Comparison of ENCODE assay signal across 10 cellular contexts in the genomic region with DNA sequence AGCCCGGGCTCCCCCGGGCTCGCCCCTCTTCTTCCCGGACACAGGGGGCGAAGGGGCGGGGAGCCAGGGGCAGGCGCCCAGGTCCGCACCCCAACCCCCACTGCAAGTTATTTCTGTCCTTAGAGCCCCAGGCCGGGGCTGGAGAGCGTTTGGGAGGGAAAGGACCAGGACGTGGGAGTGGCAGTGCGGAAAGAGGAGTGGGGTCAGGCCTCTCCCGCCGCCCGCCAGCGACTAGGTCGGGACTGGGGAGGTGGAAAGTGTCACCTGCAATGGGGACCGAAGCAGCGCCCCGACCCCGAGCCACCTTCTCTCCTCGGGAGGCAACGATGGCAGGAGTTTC. TPM values are rescaled to one million over a fixed set of nuclear protein-coding genes. Genes with fewer than 3 reads are reported as not detected.
DNase-seq lines count a peak whose midpoint lies in the region; ATAC-seq, FAIRE-seq and TF ChIP-seq lines count a peak whose summit lies in the region.
"Had no signal": no experiment of that assay in that cellular context is flagged by ENCODE, and none has a peak within 500 bp of the region (broad histone marks: within the 10 kb centered on the region; RNA-seq: fewer than 3 reads in every experiment).

No MANE protein-coding gene starts in this region.

- H3K9me3 ChIP-seq in HepG2 (ENCODE audit: low read length) (no peaks in the 10 kb centered on the region), testis (no peaks in the 10 kb centered on the region)

- H3K36me3 ChIP-seq in HepG2 (replicated peaks in 1 of 2; ENCODE audit: control insufficient read depth in 1 of 2, insufficient read depth in 2 of 2, low read length in 2 of 2) (no peaks in the 10 kb centered on the region), testis (ENCODE audit: low read depth, missing control alignments) (no peaks in the 10 kb centered on the region)

- no TSS peak for BruUV-seq in HepG2 (replicated peaks; lab: Mats Ljungman, UMichigan)

- no peaks in the 10 kb centered on the region for H3K79me2 ChIP-seq in HepG2 (ENCODE audit: insufficient read depth, low read length)

- H3K4me1 ChIP-seq in HepG2 (ENCODE audit: insufficient read depth, low read length): no peaks in the 10 kb centered on the region
- H3K4me1 ChIP-seq in testis: no peaks in the 10 kb centered on the region

- TF ChIP-seq POLR2A in HepG2 (IDR thresholded peaks at IDR 0.05; ENCODE audit: insufficient read depth in 1 of 2, low read depth in 2 of 2, low read length in 2 of 2) (no peak), testis (IDR thresholded peaks at IDR 0.05) (no peak), H54 (IDR thresholded peaks at IDR 0.05; ENCODE audit: low read depth, low read length) (no peak)

- H4K20me1 ChIP-seq in HepG2 (ENCODE audit: insufficient read depth, low read length): no peaks in the 10 kb centered on the region

- TF ChIP-seq CTCF in cardiac fibroblast (IDR thresholded peaks at IDR 0.05; ENCODE audit: low read depth, low read length) (no peak), HepG2 (CRISPR knock-in tag; IDR thresholded peaks at IDR 0.05) (no peak), testis (IDR thresholded peaks at IDR 0.05) (no peak)

- H3K4me3 ChIP-seq in cardiac fibroblast (replicated peaks in 1 of 2; ENCODE audit: low read depth in 2 of 2, low read length in 2 of 2) (peak overlapping the region; percentile 30 to 38), HepG2 (replicated peaks in 1 of 3; ENCODE audit: insufficient read depth in 1 of 3, low read depth in 2 of 3, low read length in 3 of 3) (peak overlapping the region; percentile 12 to 46 (median 23); a peak in 3 of 6 replicates), testis (peak overlapping the region; percentile 45 to 56)

- H3K27ac ChIP-seq in HepG2 (ENCODE audit: extremely low read length, insufficient read depth, low read length) (no peak overlapping the region), testis (no peak overlapping the region)
- H3K27ac ChIP-seq: 22Rv1 had no signal

- no peak for TF ChIP-seq EP300 in HepG2 (IDR thresholded peaks at IDR 0.05; ENCODE audit: low read depth in 2 of 2, low read length in 2 of 2)
- no peak for TF ChIP-seq EP300 in HepG2 (CRISPR knock-in tag; IDR thresholded peaks at IDR 0.05; ENCODE audit: borderline replicate concordance)

- FAIRE-seq in HepG2 (lab: Jason Lieb, UNC) (no peak), H54 (lab: Jason Lieb, UNC) (no peak)

- ATAC-seq in HepG2: no peak; the same call in 2 of the 3 replicates

- H2AFZ ChIP-seq in HepG2 (ENCODE audit: low read length): no peak overlapping the region

- H3K27me3 ChIP-seq in HepG2 (ENCODE audit: control insufficient read depth in 1 of 2, insufficient read depth in 2 of 2, low read length in 2 of 2): peaks cover 0 to 8% of the 10 kb centered on the region in 2 experiments; a peak in 1 of 5 replicates
- H3K27me3 ChIP-seq in testis: no peaks in the 10 kb centered on the region

- no peak overlapping the region for H3K9ac ChIP-seq in HepG2 (ENCODE audit: insufficient read depth, low read depth, low read length)

- intact Hi-C loops in HepG2 (cut with micrococcal nuclease; ENCODE audit: unreplicated experiment) (no loop called here), testis (cut with DNase I; ENCODE audit: low total_unique reads) (no loop called here)

- H3K4me2 ChIP-seq in HepG2 (ENCODE audit: low read depth, low read length): peak overlapping the region; percentile 51

- in situ Hi-C loops in HepG2 (cut with HindIII; ENCODE audit: extremely low pct_ligation_motif_present, low pct_unique_long_range_greater_than_20kb): no loop called here

- 0% methylated on average over 3 of the region's 23 CpGs for WGBS in HepG2 (ENCODE audit: low lambda C conversion rate)
- 1% methylated on average over 14 of the region's 23 CpGs; no CpG with 5 or more reads in 1 of the 2 donors for WGBS in testis, 2 donors

- CTCF ChIA-PET in HepG2 (lab: Yijun Ruan, JAX; ENCODE audit: low intra/inter-chr PET ratio, low total read pairs): no interaction called here

- peak; percentile 41 for DNase-seq in DMS 273 (lab: John Stamatoyannopoulos, UW; ENCODE audit: unreplicated experiment)
- no peak for DNase-seq in DMS 273 treated with DMSO at 0.1 percent for 48 hours (lab: John Stamatoyannopoulos, UW)
- DNase-seq in cardiac fibroblast (ENCODE audit: low read depth in 2 of 2): no peak
- DNase-seq in HepG2 (ENCODE audit: low spot score): no peak
- DNase-seq in testis: no peak
- DNase-seq in H54 (ENCODE audit: insufficient read length, low spot score): no peak
- no peak for DNase-seq in globus pallidus (ENCODE audit: low spot score)
- DNase-seq in AG08396 (ENCODE audit: low spot score): no peak

- no peak for TF ChIP-seq RAD21 in HepG2 (CRISPR knock-in tag; IDR thresholded peaks at IDR 0.05)

- POLR2A ChIA-PET in HepG2 (lab: Yijun Ruan, JAX): no interaction called here

TF ChIP-seq in HepG2, 621 proteins besides CTCF, POLR2A, EP300 and RAD21 (continues in another document):
- TF ChIP-seq ZNF280D (CRISPR knock-in tag; IDR thresholded peaks at IDR 0.05) (no peak), ZNF576 (CRISPR knock-in tag; IDR thresholded peaks at IDR 0.05) (no peak), ZNF224 (CRISPR knock-in tag; IDR thresholded peaks at IDR 0.05) (no peak), RFXANK (CRISPR knock-in tag; IDR thresholded peaks at IDR 0.05) (no peak), ZNF382 (CRISPR knock-in tag; IDR thresholded peaks at IDR 0.05; ENCODE audit: borderline replicate concordance) (no peak), SOX6 (IDR thresholded peaks at IDR 0.05) (no peak), SOX6 (CRISPR knock-in tag; IDR thresholded peaks at IDR 0.05) (no peak), MED8 (CRISPR knock-in tag; IDR thresholded peaks at IDR 0.05; ENCODE audit: insufficient replicate concordance) (no peak), ZNF776 (CRISPR knock-in tag; IDR thresholded peaks at IDR 0.05) (no peak), ZNF256 (CRISPR knock-in tag; conservative IDR thresholded peaks at IDR 0.05) (no peak)

RNA-seq across cellular contexts. Expression of gene CCDC160, which starts 0.4 kb away (rescaled TPM):
- not detected in 2 replicates for total RNA-seq in HepG2 (2016; rRNA removed; fragmentation: Illumina TruSeq; extraction: Trizol)
- not detected in 2 replicates for total RNA-seq in HepG2 (2016; cell fraction: cytosol; rRNA removed; fragmentation: Illumina TruSeq; extraction: Trizol; ENCODE audit: low read depth)
- not detected in 2 replicates for total RNA-seq in HepG2 (2016; cell fraction: insoluble cytoplasmic fraction; rRNA removed; fragmentation: Illumina TruSeq; extraction: Trizol)
- not detected in 2 replicates for total RNA-seq in HepG2 (2016; cell fraction: membrane; rRNA removed; fragmentation: Illumina TruSeq; extraction: Trizol)
- not detected in 2 replicates for total RNA-seq in HepG2 (2016; cell fraction: nucleus; rRNA removed; fragmentation: Illumina TruSeq; extraction: Trizol)
- not detected in 2 replicates for polyA plus RNA-seq in HepG2 (2011; rRNA removed)
- not detected in 2 replicates for polyA plus RNA-seq in HepG2 (2011; cell fraction: cytosol; rRNA removed)
- not detected in 2 replicates for polyA plus RNA-seq in HepG2 (2011; cell fraction: nucleus; rRNA removed)
- not detected in 2 replicates for polyA plus RNA-seq in HepG2 (2012)
- not detected in 2 replicates for polyA plus RNA-seq in HepG2 (2016; cell fraction: cytosol; fragmentation: Illumina TruSeq; extraction: Trizol; ENCODE audit: low read depth)
- not detected in 2 replicates for polyA plus RNA-seq in HepG2 (2016; cell fraction: insoluble cytoplasmic fraction; fragmentation: Illumina TruSeq; extraction: Trizol; ENCODE audit: low read depth)
- polyA plus RNA-seq in HepG2 (2016; cell fraction: membrane; fragmentation: Illumina TruSeq; extraction: Trizol; ENCODE audit: low read depth): not detected in 2 replicates
- polyA plus RNA-seq in HepG2 (2016; cell fraction: nucleus; fragmentation: Illumina TruSeq; extraction: Trizol; ENCODE audit: insufficient read depth, low read depth): not detected in 2 replicates
- not detected in 2 replicates for polyA minus RNA-seq in HepG2 (2011; rRNA and poly(A)+ RNA removed; ENCODE audit: low replicate concordance)
- polyA minus RNA-seq in HepG2 (2011; cell fraction: cytosol; rRNA and poly(A)+ RNA removed): not detected in 2 replicates
- not detected in 2 replicates for polyA minus RNA-seq in HepG2 (2011; cell fraction: nucleus; rRNA and poly(A)+ RNA removed)
- 1 to 10 TPM in 1 of 2 donors, under 1 TPM in 1; 0.99 to 2.0 TPM for total RNA-seq in testis
- 0.41 TPM for polyA plus RNA-seq in testis (ENCODE audit: insufficient read depth, low read depth, low replicate concordance)
- total RNA-seq: SK-MEL-5 had no signal
